8 cellular contexts compared by ENCODE assay signal in genomic region chr5:45038366-45038987, GRCh38.
DNase-seq lines count a peak whose midpoint lies in the region; ATAC-seq and TF ChIP-seq lines count a peak whose summit lies in the region.

No MANE protein-coding gene starts in this region.

- ATAC-seq in left ventricle myocardium superior (peak; percentile 38), GM18870 (IDR thresholded peaks at IDR 0.05; ENCODE audit: unreplicated experiment) (no peak)

- no peak overlapping the region for H3K56ac ChIP-seq in H9 (ENCODE audit: insufficient read length, low read depth, low read length)

- H3K27me3 Mint-ChIP-seq in H9 (ENCODE audit: low read depth), result no peaks in the 10 kb centered on the region

- H3K4me1 Mint-ChIP-seq in H9, result peaks cover 9 to 10% of the 10 kb centered on the region in 2 experiments

- peak; percentile 65 for TF ChIP-seq CTCF in GM12872 (IDR thresholded peaks at IDR 0.05; ENCODE audit: insufficient read depth, low read depth, low read length)
- peak; percentile 82 for TF ChIP-seq CTCF in H9 (conservative IDR thresholded peaks at IDR 0.05)

- H4K91ac ChIP-seq in H9 (ENCODE audit: insufficient read length, low read depth, low read length), result no peak overlapping the region

- no CpG with 5 or more reads among the region's 3 CpGs for WGBS in H9 (ENCODE audit: extremely low coverage, insufficient read length, low lambda C conversion rate)

- no peak overlapping the region for H3T11ph ChIP-seq in H9 (ENCODE audit: low read length)

- no peak overlapping the region for H3K23ac ChIP-seq in H9 (ENCODE audit: insufficient read length, low read depth, low read length)

- no peak overlapping the region for H3K14ac ChIP-seq in H9 (ENCODE audit: insufficient read depth, low read length)

- H3K36me3 Mint-ChIP-seq in H9 (ENCODE audit: insufficient read depth in 1 of 3, low read depth in 3 of 3), result no peaks in the 10 kb centered on the region

- no peak overlapping the region for H2BK15ac ChIP-seq in H9 (ENCODE audit: low read depth, low read length)

- no peak overlapping the region for H3K4me3 Mint-ChIP-seq in H9

- no peaks in the 10 kb centered on the region for H3K79me2 ChIP-seq in H9 (ENCODE audit: insufficient read depth, low read length)

- no peaks in the 10 kb centered on the region for H3K9me3 Mint-ChIP-seq in H9

- no peak overlapping the region for H4K8ac ChIP-seq in H9 (replicated peaks; ENCODE audit: insufficient read length, low read depth, low read length)

- DNase-seq in H9 (no peak), MV-4-11 (lab: John Stamatoyannopoulos, UW) (peak; percentile 43), SKM-1 treated with dmso at 0.1 percent for 144 hours (lab: John Stamatoyannopoulos, UW; ENCODE audit: unreplicated experiment) (peak; percentile 57), left ventricle myocardium superior (no peak), mucosa of gallbladder (ENCODE audit: low spot score) (no peak)
- no peak for DNase-seq in NK-92 treated with Interleukin-12 subunit alpha and Interleukin-12 subunit beta, amount 100 ng/mL, for 24 hours (lab: John Stamatoyannopoulos, UW)

- no peak overlapping the region for H3K27ac ChIP-seq in H9 (ENCODE audit: insufficient read length, low read depth, low read length)

- H2AFZ ChIP-seq in H9 (ENCODE audit: low read length), result no peak overlapping the region

- no peaks in the 10 kb centered on the region for H3K79me1 ChIP-seq in H9 (ENCODE audit: insufficient read depth, low read depth, low read length, poor library complexity, severe bottlenecking)

- no peak overlapping the region for H2AK5ac ChIP-seq in H9 (ENCODE audit: insufficient read length, low read length)

- H3K4ac ChIP-seq in H9 (ENCODE audit: low read depth, low read length), result no peak overlapping the region

- no peaks in the 10 kb centered on the region for H3K23me2 ChIP-seq in H9 (ENCODE audit: insufficient read length, low read depth, low read length, poor library complexity, severe bottlenecking)

- H3K4me2 ChIP-seq in H9 (ENCODE audit: insufficient read depth, insufficient read length, low read length), result no peak overlapping the region

- no peaks in the 10 kb centered on the region for H3K4me1 ChIP-seq in H9 (ENCODE audit: insufficient read depth, low read length)

- H2BK12ac ChIP-seq in H9 (ENCODE audit: insufficient read length, low read depth, low read length), result no peak overlapping the region

- no peaks in the 10 kb centered on the region for H4K20me1 ChIP-seq in H9 (ENCODE audit: control insufficient read depth, insufficient read depth, insufficient read length)

- intact Hi-C loops in left ventricle myocardium superior (cut with micrococcal nuclease), result loop anchor here (5.0 kb wide), 1 partner anchor 484 kb away; no protein-coding TSS in a partner anchor

- H4K5ac ChIP-seq in H9 (ENCODE audit: insufficient read length, low read depth, low read length), result no peak overlapping the region

- no peaks in the 10 kb centered on the region; the same call in 1 of the 2 replicates for H3K27me3 ChIP-seq in H9 (ENCODE audit: insufficient read depth, low read length)

- H2BK20ac ChIP-seq in H9 (ENCODE audit: low read depth, low read length, poor library complexity, severe bottlenecking), result no peak overlapping the region

- no peak overlapping the region for H2BK5ac ChIP-seq in H9 (ENCODE audit: insufficient read length, low read length)

- no peak overlapping the region for H3K18ac ChIP-seq in H9 (ENCODE audit: insufficient read length, low read depth, low read length)

- peak overlapping the region in 1 of 3 experiments; percentile 82; a peak in 1 of 7 replicates for H3K27ac Mint-ChIP-seq in H9

- H3K9me3 ChIP-seq in H9 (ENCODE audit: control insufficient read depth, low read depth, low read length), result no peaks in the 10 kb centered on the region

- H2BK120ac ChIP-seq in H9 (ENCODE audit: low read depth, low read length, poor library complexity, severe bottlenecking), result no peak overlapping the region

- H3K9ac ChIP-seq in H9 (ENCODE audit: extremely low read depth, insufficient read length, low read length), result no peak overlapping the region

Comparison
In these comparisons a context has a peak if more than half of its experiments do, and no peak if none do; other contexts are left out.
1. DNase-seq: peak in MV-4-11 (single experiment) and SKM-1 treated with dmso at 0.1 percent for 144 hours (single experiment); none in H9 (single experiment), left ventricle myocardium superior (single experiment), NK-92 treated with Interleukin-12 subunit alpha and Interleukin-12 subunit beta, amount 100 ng/mL, for 24 hours (single experiment) and mucosa of gallbladder (single experiment).